3 cellular contexts compared by ENCODE assay signal in the genomic region with DNA sequence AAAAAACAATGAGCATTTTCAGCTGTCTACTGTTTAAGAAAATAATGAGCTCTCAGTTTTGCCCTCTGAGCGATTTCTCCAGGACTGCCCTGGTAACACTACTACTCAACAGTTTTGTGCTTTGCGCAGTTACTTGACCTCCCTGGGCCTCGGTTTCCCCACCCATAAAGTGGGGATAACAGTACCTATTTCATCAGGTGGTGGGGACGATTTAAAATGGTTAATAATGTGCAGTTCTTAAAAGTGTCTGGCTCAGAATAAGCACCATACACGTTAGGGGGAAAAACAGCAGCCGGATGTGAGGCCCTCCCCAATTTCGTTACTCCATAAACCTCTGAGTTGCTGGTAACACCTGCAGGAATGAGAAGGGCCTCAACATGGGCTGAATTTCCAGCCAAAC.
TF ChIP-seq lines count a peak whose summit lies in the region.

No MANE protein-coding gene starts in this region.

TF ChIP-seq in A549, 52 proteins besides CTCF, POLR2A, EP300 and RAD21 (continues in another document):
- TF ChIP-seq, protein P1, sequence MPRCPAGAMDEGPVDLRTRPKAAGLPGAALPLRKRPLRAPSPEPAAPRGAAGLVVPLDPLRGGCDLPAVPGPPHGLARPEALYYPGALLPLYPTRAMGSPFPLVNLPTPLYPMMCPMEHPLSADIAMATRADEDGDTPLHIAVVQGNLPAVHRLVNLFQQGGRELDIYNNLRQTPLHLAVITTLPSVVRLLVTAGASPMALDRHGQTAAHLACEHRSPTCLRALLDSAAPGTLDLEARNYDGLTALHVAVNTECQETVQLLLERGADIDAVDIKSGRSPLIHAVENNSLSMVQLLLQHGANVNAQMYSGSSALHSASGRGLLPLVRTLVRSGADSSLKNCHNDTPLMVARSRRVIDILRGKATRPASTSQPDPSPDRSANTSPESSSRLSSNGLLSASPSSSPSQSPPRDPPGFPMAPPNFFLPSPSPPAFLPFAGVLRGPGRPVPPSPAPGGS (IDR thresholded peaks at IDR 0.05), result no peak
- no peak for TF ChIP-seq MAFK (IDR thresholded peaks at IDR 0.05; ENCODE audit: partially characterized antibody)
- TF ChIP-seq ZSCAN20 (CRISPR knock-in tag; IDR thresholded peaks at IDR 0.05), result no peak
- TF ChIP-seq, protein P2, sequence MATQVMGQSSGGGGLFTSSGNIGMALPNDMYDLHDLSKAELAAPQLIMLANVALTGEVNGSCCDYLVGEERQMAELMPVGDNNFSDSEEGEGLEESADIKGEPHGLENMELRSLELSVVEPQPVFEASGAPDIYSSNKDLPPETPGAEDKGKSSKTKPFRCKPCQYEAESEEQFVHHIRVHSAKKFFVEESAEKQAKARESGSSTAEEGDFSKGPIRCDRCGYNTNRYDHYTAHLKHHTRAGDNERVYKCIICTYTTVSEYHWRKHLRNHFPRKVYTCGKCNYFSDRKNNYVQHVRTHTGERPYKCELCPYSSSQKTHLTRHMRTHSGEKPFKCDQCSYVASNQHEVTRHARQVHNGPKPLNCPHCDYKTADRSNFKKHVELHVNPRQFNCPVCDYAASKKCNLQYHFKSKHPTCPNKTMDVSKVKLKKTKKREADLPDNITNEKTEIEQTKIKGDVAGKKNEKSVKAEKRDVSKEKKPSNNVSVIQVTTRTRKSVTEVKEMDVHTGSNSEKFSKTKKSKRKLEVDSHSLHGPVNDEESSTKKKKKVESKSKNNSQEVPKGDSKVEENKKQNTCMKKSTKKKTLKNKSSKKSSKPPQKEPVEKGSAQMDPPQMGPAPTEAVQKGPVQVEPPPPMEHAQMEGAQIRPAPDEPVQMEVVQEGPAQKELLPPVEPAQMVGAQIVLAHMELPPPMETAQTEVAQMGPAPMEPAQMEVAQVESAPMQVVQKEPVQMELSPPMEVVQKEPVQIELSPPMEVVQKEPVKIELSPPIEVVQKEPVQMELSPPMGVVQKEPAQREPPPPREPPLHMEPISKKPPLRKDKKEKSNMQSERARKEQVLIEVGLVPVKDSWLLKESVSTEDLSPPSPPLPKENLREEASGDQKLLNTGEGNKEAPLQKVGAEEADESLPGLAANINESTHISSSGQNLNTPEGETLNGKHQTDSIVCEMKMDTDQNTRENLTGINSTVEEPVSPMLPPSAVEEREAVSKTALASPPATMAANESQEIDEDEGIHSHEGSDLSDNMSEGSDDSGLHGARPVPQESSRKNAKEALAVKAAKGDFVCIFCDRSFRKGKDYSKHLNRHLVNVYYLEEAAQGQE (IDR thresholded peaks at IDR 0.05), result no peak
- no peak for TF ChIP-seq TFCP2L1 (CRISPR knock-in tag; IDR thresholded peaks at IDR 0.05)
- TF ChIP-seq, protein P3, sequence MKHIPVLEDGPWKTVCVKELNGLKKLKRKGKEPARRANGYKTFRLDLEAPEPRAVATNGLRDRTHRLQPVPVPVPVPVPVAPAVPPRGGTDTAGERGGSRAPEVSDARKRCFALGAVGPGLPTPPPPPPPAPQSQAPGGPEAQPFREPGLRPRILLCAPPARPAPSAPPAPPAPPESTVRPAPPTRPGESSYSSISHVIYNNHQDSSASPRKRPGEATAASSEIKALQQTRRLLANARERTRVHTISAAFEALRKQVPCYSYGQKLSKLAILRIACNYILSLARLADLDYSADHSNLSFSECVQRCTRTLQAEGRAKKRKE (CRISPR knock-in tag; IDR thresholded peaks at IDR 0.05; ENCODE audit: low read depth), result no peak
- no peak for TF ChIP-seq HOXB5 (CRISPR knock-in tag; IDR thresholded peaks at IDR 0.05)
- TF ChIP-seq CHD4 (IDR thresholded peaks at IDR 0.05; ENCODE audit: borderline replicate concordance), result no peak
- no peak for TF ChIP-seq EHF (CRISPR knock-in tag; IDR thresholded peaks at IDR 0.05)
- no peak for TF ChIP-seq POLR2AphosphoS2 (conservative IDR thresholded peaks at IDR 0.05; ENCODE audit: low read length)
- TF ChIP-seq, protein P4, sequence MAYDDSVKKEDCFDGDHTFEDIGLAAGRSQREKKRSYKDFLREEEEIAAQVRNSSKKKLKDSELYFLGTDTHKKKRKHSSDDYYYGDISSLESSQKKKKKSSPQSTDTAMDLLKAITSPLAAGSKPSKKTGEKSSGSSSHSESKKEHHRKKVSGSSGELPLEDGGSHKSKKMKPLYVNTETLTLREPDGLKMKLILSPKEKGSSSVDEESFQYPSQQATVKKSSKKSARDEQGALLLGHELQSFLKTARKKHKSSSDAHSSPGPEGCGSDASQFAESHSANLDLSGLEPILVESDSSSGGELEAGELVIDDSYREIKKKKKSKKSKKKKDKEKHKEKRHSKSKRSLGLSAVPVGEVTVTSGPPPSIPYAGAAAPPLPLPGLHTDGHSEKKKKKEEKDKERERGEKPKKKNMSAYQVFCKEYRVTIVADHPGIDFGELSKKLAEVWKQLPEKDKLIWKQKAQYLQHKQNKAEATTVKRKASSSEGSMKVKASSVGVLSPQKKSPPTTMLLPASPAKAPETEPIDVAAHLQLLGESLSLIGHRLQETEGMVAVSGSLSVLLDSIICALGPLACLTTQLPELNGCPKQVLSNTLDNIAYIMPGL (CRISPR knock-in tag; IDR thresholded peaks at IDR 0.05; ENCODE audit: borderline replicate concordance), result no peak

TF ChIP-seq in IMR-90, 13 proteins besides CTCF, POLR2A, EP300 and RAD21:
- no peak for TF ChIP-seq FOS (IDR thresholded peaks at IDR 0.05; ENCODE audit: low read depth, low read length)
- TF ChIP-seq BHLHE40 (IDR thresholded peaks at IDR 0.05; ENCODE audit: low read depth, low read length), result no peak
- no peak for TF ChIP-seq NFE2L2 (IDR thresholded peaks at IDR 0.05; ENCODE audit: low read depth, low read length)
- no peak for TF ChIP-seq CEBPB (IDR thresholded peaks at IDR 0.05; ENCODE audit: low read depth, low read length)
- TF ChIP-seq, protein P5, sequence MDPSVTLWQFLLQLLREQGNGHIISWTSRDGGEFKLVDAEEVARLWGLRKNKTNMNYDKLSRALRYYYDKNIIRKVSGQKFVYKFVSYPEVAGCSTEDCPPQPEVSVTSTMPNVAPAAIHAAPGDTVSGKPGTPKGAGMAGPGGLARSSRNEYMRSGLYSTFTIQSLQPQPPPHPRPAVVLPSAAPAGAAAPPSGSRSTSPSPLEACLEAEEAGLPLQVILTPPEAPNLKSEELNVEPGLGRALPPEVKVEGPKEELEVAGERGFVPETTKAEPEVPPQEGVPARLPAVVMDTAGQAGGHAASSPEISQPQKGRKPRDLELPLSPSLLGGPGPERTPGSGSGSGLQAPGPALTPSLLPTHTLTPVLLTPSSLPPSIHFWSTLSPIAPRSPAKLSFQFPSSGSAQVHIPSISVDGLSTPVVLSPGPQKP (IDR thresholded peaks at IDR 0.05; ENCODE audit: borderline replicate concordance, low read depth, low read length), result no peak
- no peak for TF ChIP-seq RFX5 (IDR thresholded peaks at IDR 0.05; ENCODE audit: low read depth, low read length)
- TF ChIP-seq SMC3 (IDR thresholded peaks at IDR 0.05; ENCODE audit: low read depth, low read length), result no peak
- no peak for TF ChIP-seq MAFK (IDR thresholded peaks at IDR 0.05; ENCODE audit: low read depth, low read length)
- TF ChIP-seq MXI1 (IDR thresholded peaks at IDR 0.05; ENCODE audit: borderline replicate concordance, low read depth, low read length), result no peak
- no peak for TF ChIP-seq CHD1 (IDR thresholded peaks at IDR 0.05; ENCODE audit: low read depth, low read length)
- TF ChIP-seq RCOR1 (IDR thresholded peaks at IDR 0.05; ENCODE audit: insufficient replicate concordance, low read length), result no peak
- TF ChIP-seq, protein P6, sequence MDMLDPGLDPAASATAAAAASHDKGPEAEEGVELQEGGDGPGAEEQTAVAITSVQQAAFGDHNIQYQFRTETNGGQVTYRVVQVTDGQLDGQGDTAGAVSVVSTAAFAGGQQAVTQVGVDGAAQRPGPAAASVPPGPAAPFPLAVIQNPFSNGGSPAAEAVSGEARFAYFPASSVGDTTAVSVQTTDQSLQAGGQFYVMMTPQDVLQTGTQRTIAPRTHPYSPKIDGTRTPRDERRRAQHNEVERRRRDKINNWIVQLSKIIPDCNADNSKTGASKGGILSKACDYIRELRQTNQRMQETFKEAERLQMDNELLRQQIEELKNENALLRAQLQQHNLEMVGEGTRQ (IDR thresholded peaks at IDR 0.05; ENCODE audit: low read depth, low read length), result no peak
- TF ChIP-seq MAZ (IDR thresholded peaks at IDR 0.05; ENCODE audit: borderline replicate concordance, low read depth, low read length), result no peak

TF ChIP-seq in HEK293T, 16 proteins besides CTCF, POLR2A, EP300 and RAD21:
- TF ChIP-seq NFRKB (IDR thresholded peaks at IDR 0.05) (no peak), ARNT (IDR thresholded peaks at IDR 0.05) (no peak), SP1 (IDR thresholded peaks at IDR 0.05) (no peak), ELF4 (IDR thresholded peaks at IDR 0.05) (no peak), FOXM1 (IDR thresholded peaks at IDR 0.05; ENCODE audit: borderline replicate concordance) (no peak), HDGF (IDR thresholded peaks at IDR 0.05; ENCODE audit: borderline replicate concordance) (no peak)
